In genomic region chr3:141076821-141077571, GRCh38 we compare ENCODE assay signal across 9 cellular contexts. TPM values are rescaled to one million over a fixed set of nuclear protein-coding genes. Genes with fewer than 3 reads are reported as not detected.
DNase-seq lines count a peak whose midpoint lies in the region; ATAC-seq, FAIRE-seq and TF ChIP-seq lines count a peak whose summit lies in the region.
"Had no signal": no experiment of that assay in that cellular context is flagged by ENCODE, and none has a peak within 500 bp of the region (broad histone marks: within the 10 kb centered on the region; RNA-seq: fewer than 3 reads in every experiment).

No MANE protein-coding gene starts in this region.

- POLR2A ChIA-PET in T-cell (lab: Charles Lee): no interaction called here

- FAIRE-seq in pancreas (lab: Jason Lieb, UNC): no peak

- H3K9me3 Mint-ChIP-seq in T-cell: no peaks in the 10 kb centered on the region

- no peaks in the 10 kb centered on the region for H3K36me3 Mint-ChIP-seq in T-cell

- CTCF ChIA-PET in T-cell (lab: Charles Lee): interaction anchor here in 1 of 2 donors (0.6 kb wide), 1 partner anchor 66 kb away, joined by 4 read pairs; no protein-coding TSS in a partner anchor

- H3K9me3 ChIP-seq in pancreas: no peaks in the 10 kb centered on the region

- intact Hi-C loops in head of caudate nucleus (cut with DNase I): no loop called here
- intact Hi-C loops in pancreas (cut with DNase I): no loop called here

- peak; percentile 16 for DNase-seq in activated naive CD4-positive, alpha-beta T cell treated with anti-CD3 and anti-CD28 coated beads, Interleukin-2, amount 50 U/mL, for 16 hours
- DNase-seq in activated naive CD4-positive, alpha-beta T cell treated with Interleukin-2 at 50 U/mL for 16 hours: no peak
- DNase-seq in T-cell (peak in 16 of 34 experiments; percentile 1 to 44 (median 16)), head of caudate nucleus (peak; percentile 48 to 91 (median 74)), pancreas (peak in 2 of 6 donors; percentile 56 to 71), HK-2 (ENCODE audit: unreplicated experiment) (no peak)

- no peaks in the 10 kb centered on the region for H3K36me3 ChIP-seq in pancreas

- peaks cover 0 to 3% of the 10 kb centered on the region in 2 donors for H3K27me3 Mint-ChIP-seq in T-cell

- H3K4me1 Mint-ChIP-seq in T-cell: peaks cover 7 to 17% (median 10%) of the 10 kb centered on the region in 3 donors

- 39 to 41% methylated on average over 23 of the region's 23 CpGs for WGBS in pancreas, 2 donors

- ATAC-seq in T-cell (replicated peaks in 1 of 4) (peak in 3 of 4 experiments; percentile 42 to 80 (median 60)), pancreas (peak; percentile 36 to 70 (median 56)), GM19463 (IDR thresholded peaks at IDR 0.05; ENCODE audit: unreplicated experiment) (no peak), GM21360 (IDR thresholded peaks at IDR 0.05; ENCODE audit: unreplicated experiment) (no peak)

- peaks cover 0 to 21% (median 14%) of the 10 kb centered on the region in 3 donors for H3K4me1 ChIP-seq in pancreas

- no peak for TF ChIP-seq CTCF in pancreas (IDR thresholded peaks at IDR 0.05)

- peak overlapping the region in 2 of 4 donors; percentile 9 to 57 for H3K27ac ChIP-seq in pancreas
- H3K27ac ChIP-seq: VCaP had no signal

- H3K27me3 ChIP-seq in pancreas: no peaks in the 10 kb centered on the region

- H3K4me3 Mint-ChIP-seq in T-cell: peak overlapping the region in 2 of 3 donors; percentile 32 to 71

- H3K27ac Mint-ChIP-seq in T-cell: no peak overlapping the region

- peak overlapping the region in 1 of 4 donors; percentile 17 for H3K4me3 ChIP-seq in pancreas

RNA-seq across cellular contexts. Expression of gene SPSB4, which starts 25.8 kb away (rescaled TPM):
- total RNA-seq in T-cell: not detected
- 10 to 100 TPM in 5 of 6 donors, 1 to 10 TPM in 1; 9.2 to 20.2 (median 12.1) TPM for total RNA-seq in pancreas
- 1 to 10 TPM; 2.6 to 7.6 TPM for polyA plus RNA-seq in pancreas

Comparison
In these comparisons a context has a peak if more than half of its experiments do, and no peak if none do; other contexts are left out.
1. DNase-seq: peak in activated naive CD4-positive, alpha-beta T cell treated with anti-CD3 and anti-CD28 coated beads, Interleukin-2, amount 50 U/mL, for 16 hours (single experiment) and head of caudate nucleus (42 of 42); none in activated naive CD4-positive, alpha-beta T cell treated with Interleukin-2 at 50 U/mL for 16 hours (single experiment) and HK-2 (single experiment).
2. ATAC-seq: peak in T-cell (3 of 4) and pancreas (4 of 4); none in GM19463 (single experiment) and GM21360 (single experiment).
3. RNA of gene SPSB4, which starts 25.8 kb away (total RNA-seq): 9.2 to 20.2 TPM in pancreas; not detected in T-cell; every median in the first group is over 4 times any median in the second.